Comparison of ENCODE assay signal across 18 cellular contexts in genomic region chr3:72696815-72697214, GRCh38.
DNase-seq lines count a peak whose midpoint lies in the region; ATAC-seq, FAIRE-seq and TF ChIP-seq lines count a peak whose summit lies in the region.
"Had no signal": no experiment of that assay in that cellular context is flagged by ENCODE, and none has a peak within 500 bp of the region (broad histone marks: within the 10 kb centered on the region; RNA-seq: fewer than 3 reads in every experiment).

No MANE protein-coding gene starts in this region.

- H3K79me1 ChIP-seq in H9 (ENCODE audit: insufficient read depth, low read depth, low read length, poor library complexity, severe bottlenecking), result no peaks in the 10 kb centered on the region
- H3K79me1 ChIP-seq in H1 (ENCODE audit: low read depth, low read length), result no peaks in the 10 kb centered on the region

- CTCF ChIA-PET in H1 (lab: Charles Lee; ENCODE audit: partially characterized antibody), result interaction anchor here (0.6 to 3.3 kb wide), 9 partner anchors 9 to 578 kb away, joined by 3 to 14 read pairs (median 4); no protein-coding TSS in a partner anchor

- ATAC-seq in stimulated activated naive CD8-positive, alpha-beta T cell treated with anti-CD3 and anti-CD28 coated beads, Interleukin-15, amount 100 ng/mL, for 72 hours, result no peak
- no peak for ATAC-seq in GM18873 (IDR thresholded peaks at IDR 0.05; ENCODE audit: low FRiP score, unreplicated experiment)

- POLR2A ChIA-PET in H1 (lab: Charles Lee; ENCODE audit: partially characterized antibody), result interaction anchor here (0.6 kb wide), 1 partner anchor 14 kb away, joined by 3 read pairs; no protein-coding TSS in a partner anchor

- no peak overlapping the region for H4K8ac ChIP-seq in H9 (replicated peaks; ENCODE audit: insufficient read length, low read depth, low read length)
- H4K8ac ChIP-seq in H1 (ENCODE audit: extremely low read depth, insufficient read depth, low read length), result no peak overlapping the region

- no peak overlapping the region for H4K91ac ChIP-seq in H9 (ENCODE audit: insufficient read length, low read depth, low read length)
- H4K91ac ChIP-seq in H1 (replicated peaks; ENCODE audit: insufficient read length, low read length), result no peak overlapping the region

- H2BK120ac ChIP-seq in H9 (ENCODE audit: low read depth, low read length, poor library complexity, severe bottlenecking) (no peak overlapping the region), H1 (replicated peaks; ENCODE audit: low read depth, low read length) (no peak overlapping the region)

- FAIRE-seq in H1 (lab: Jason Lieb, UNC) (no peak), frontal cortex (lab: Jason Lieb, UNC) (no peak)
- FAIRE-seq: GM19239, H54 had no signal

- H3K27ac Mint-ChIP-seq in H9, result no peak overlapping the region
- H3K27ac Mint-ChIP-seq in stimulated activated naive CD8-positive, alpha-beta T cell treated with anti-CD3 and anti-CD28 coated beads, Interleukin-15, amount 100 ng/mL, for 72 hours, result no peak overlapping the region
- no peak overlapping the region for H3K27ac Mint-ChIP-seq in mesothelial cell of epicardium
- H3K27ac Mint-ChIP-seq: CD14-positive monocyte; CD4-positive, alpha-beta memory T cell had no signal

- H3K4me3 Mint-ChIP-seq in H9 (no peak overlapping the region), mesothelial cell of epicardium (no peak overlapping the region)
- H3K4me3 Mint-ChIP-seq in stimulated activated naive CD8-positive, alpha-beta T cell treated with anti-CD3 and anti-CD28 coated beads, Interleukin-15, amount 100 ng/mL, for 72 hours, result no peak overlapping the region
- H3K4me3 Mint-ChIP-seq: CD14-positive monocyte; CD4-positive, alpha-beta memory T cell had no signal

- H4K5ac ChIP-seq in H9 (ENCODE audit: insufficient read length, low read depth, low read length) (no peak overlapping the region), H1 (ENCODE audit: insufficient read length, low read depth, low read length) (no peak overlapping the region)

- no peak overlapping the region for H3K27ac ChIP-seq in H9 (ENCODE audit: insufficient read length, low read depth, low read length)
- H3K27ac ChIP-seq in H1 (ENCODE audit: low read depth, low read length), result no peak overlapping the region
- H3K27ac ChIP-seq: BLaER1 had no signal

- peaks cover 33 to 42% of the 10 kb centered on the region in 2 experiments for H3K4me1 Mint-ChIP-seq in H9
- H3K4me1 Mint-ChIP-seq in stimulated activated naive CD8-positive, alpha-beta T cell treated with anti-CD3 and anti-CD28 coated beads, Interleukin-15, amount 100 ng/mL, for 72 hours, result no peaks in the 10 kb centered on the region
- H3K4me1 Mint-ChIP-seq in mesothelial cell of epicardium, result peaks cover 22% of the 10 kb centered on the region
- H3K4me1 Mint-ChIP-seq: CD4-positive, alpha-beta memory T cell had no signal

- no peak for TF ChIP-seq RAD21 in H1 (IDR thresholded peaks at IDR 0.05 in 1 of 2, conservative IDR thresholded peaks at IDR 0.05 in 1 of 2; ENCODE audit: low read depth in 2 of 2, low read length in 2 of 2)

- H3T11ph ChIP-seq in H9 (ENCODE audit: low read length), result no peak overlapping the region

- no peak overlapping the region for H2AFZ ChIP-seq in H9 (ENCODE audit: low read length)
- no peak overlapping the region for H2AFZ ChIP-seq in H1 (ENCODE audit: low read length)

- H3K4me2 ChIP-seq in H9 (ENCODE audit: insufficient read depth, insufficient read length, low read length) (no peak overlapping the region), H1 (ENCODE audit: insufficient read depth in 1 of 2, low read depth in 2 of 2, low read length in 2 of 2) (no peak overlapping the region)
- H3K4me2 ChIP-seq: BLaER1 had no signal

- H2BK15ac ChIP-seq in H9 (ENCODE audit: low read depth, low read length) (no peak overlapping the region), H1 (ENCODE audit: low read length) (no peak overlapping the region)

- no peak for TF ChIP-seq POLR2A in H1 (IDR thresholded peaks at IDR 0.05; ENCODE audit: control extremely low read depth in 1 of 2, low read depth in 2 of 2, low read length in 2 of 2)

- H2BK20ac ChIP-seq in H9 (ENCODE audit: low read depth, low read length, poor library complexity, severe bottlenecking) (no peak overlapping the region), H1 (ENCODE audit: low read length) (no peak overlapping the region)

- H3K9ac ChIP-seq in H9 (ENCODE audit: extremely low read depth, insufficient read length, low read length) (no peak overlapping the region), H1 (replicated peaks in 1 of 4; ENCODE audit: extremely low read depth in 1 of 4, low read depth in 3 of 4, low read length in 3 of 4) (no peak overlapping the region)
- H3K9ac ChIP-seq: BLaER1 had no signal

- H3K36me3 Mint-ChIP-seq in H9 (ENCODE audit: insufficient read depth in 1 of 3, low read depth in 3 of 3) (no peaks in the 10 kb centered on the region), mesothelial cell of epicardium (no peaks in the 10 kb centered on the region)
- H3K36me3 Mint-ChIP-seq: CD14-positive monocyte; CD4-positive, alpha-beta memory T cell had no signal

- H3K27me3 ChIP-seq in H9 (ENCODE audit: insufficient read depth, low read length), result no peaks in the 10 kb centered on the region
- no peaks in the 10 kb centered on the region for H3K27me3 ChIP-seq in H1 (replicated peaks in 1 of 4; ENCODE audit: control insufficient read depth in 3 of 4, extremely low read depth in 1 of 4, insufficient read depth in 3 of 4, low read length in 3 of 4)
- H3K27me3 ChIP-seq: BLaER1 had no signal

- H4K20me1 ChIP-seq in H9 (ENCODE audit: control insufficient read depth, insufficient read depth, insufficient read length) (no peaks in the 10 kb centered on the region), H1 (replicated peaks in 1 of 2; ENCODE audit: control insufficient read depth in 1 of 2, insufficient read depth in 2 of 2, low read length in 2 of 2) (no peaks in the 10 kb centered on the region)
- H4K20me1 ChIP-seq: BLaER1 had no signal

- no peak overlapping the region for H2BK12ac ChIP-seq in H9 (ENCODE audit: insufficient read length, low read depth, low read length)
- no peak overlapping the region for H2BK12ac ChIP-seq in H1 (ENCODE audit: low read depth, low read length)

- no peaks in the 10 kb centered on the region for H3K36me3 ChIP-seq in H1 (ENCODE audit: control insufficient read depth in 2 of 4, insufficient read depth in 4 of 4, low read length in 3 of 4)
- H3K36me3 ChIP-seq: BLaER1 had no signal

- H3K9me3 Mint-ChIP-seq in H9, result no peaks in the 10 kb centered on the region
- H3K9me3 Mint-ChIP-seq in stimulated activated naive CD8-positive, alpha-beta T cell treated with anti-CD3 and anti-CD28 coated beads, Interleukin-15, amount 100 ng/mL, for 72 hours, result no peaks in the 10 kb centered on the region
- no peaks in the 10 kb centered on the region for H3K9me3 Mint-ChIP-seq in mesothelial cell of epicardium
- H3K9me3 Mint-ChIP-seq: CD14-positive monocyte; CD4-positive, alpha-beta memory T cell had no signal

- H3K79me2 ChIP-seq in H9 (ENCODE audit: insufficient read depth, low read length) (no peaks in the 10 kb centered on the region), H1 (ENCODE audit: control insufficient read depth in 1 of 2, insufficient read depth in 2 of 2, low read length in 2 of 2) (no peaks in the 10 kb centered on the region)

- no peak overlapping the region for H3K4ac ChIP-seq in H9 (ENCODE audit: low read depth, low read length)
- no peak overlapping the region for H3K4ac ChIP-seq in H1 (replicated peaks; ENCODE audit: insufficient read length, low read depth, low read length)

- WGBS in H9 (ENCODE audit: extremely low coverage, insufficient read length, low lambda C conversion rate), result no CpG with 5 or more reads among the region's 5 CpGs
- 65% methylated on average over 4 of the region's 5 CpGs; no CpG with 5 or more reads in 1 of the 2 experiments for WGBS in H1 (ENCODE audit: extremely low coverage in 1 of 2, insufficient coverage in 1 of 2, insufficient read length in 1 of 2, insufficient replicate concordance in 2 of 2, low coverage in 1 of 2, low lambda C conversion rate in 2 of 2, missing lambda C conversion rate in 1 of 2), 2 experiments

- DNase-seq in ELF-1 (ENCODE audit: low read depth, low spot score) (peak; percentile 34), H9 (peak; percentile 43), H1 (ENCODE audit: low read depth in 1 of 2, low spot score in 2 of 2) (no peak), iPS-NIHi11 (ENCODE audit: low spot score) (peak; percentile 38), frontal cortex (ENCODE audit: low spot score in 2 of 2) (no peak), mesothelial cell of epicardium (ENCODE audit: low spot score in 2 of 2, unreplicated experiment in 2 of 2) (no peak)
- DNase-seq in stimulated activated naive CD8-positive, alpha-beta T cell treated with anti-CD3 and anti-CD28 coated beads, Interleukin-15, amount 100 ng/mL, for 72 hours, result no peak
- DNase-seq: 8988T; CD4-positive, alpha-beta memory T cell; DMS153; DMS79; GF-D8; KG1 had no signal

- no peak overlapping the region for H2AK5ac ChIP-seq in H9 (ENCODE audit: insufficient read length, low read length)
- H2AK5ac ChIP-seq in H1 (ENCODE audit: low read depth, low read length), result no peak overlapping the region

- no peaks in the 10 kb centered on the region; the same call in 1 of the 2 replicates for H3K27me3 Mint-ChIP-seq in H9 (ENCODE audit: low read depth)
- no peaks in the 10 kb centered on the region for H3K27me3 Mint-ChIP-seq in stimulated activated naive CD8-positive, alpha-beta T cell treated with anti-CD3 and anti-CD28 coated beads, Interleukin-15, amount 100 ng/mL, for 72 hours
- no peaks in the 10 kb centered on the region for H3K27me3 Mint-ChIP-seq in mesothelial cell of epicardium (ENCODE audit: low read depth)

- H3K23me2 ChIP-seq in H9 (ENCODE audit: insufficient read length, low read depth, low read length, poor library complexity, severe bottlenecking) (no peaks in the 10 kb centered on the region), H1 (ENCODE audit: low read depth, low read length) (no peaks in the 10 kb centered on the region)

- no peak overlapping the region for H2BK5ac ChIP-seq in H9 (ENCODE audit: insufficient read length, low read length)
- no peak overlapping the region for H2BK5ac ChIP-seq in H1 (ENCODE audit: low read depth, low read length)

- H3K18ac ChIP-seq in H9 (ENCODE audit: insufficient read length, low read depth, low read length), result no peak overlapping the region
- no peak overlapping the region for H3K18ac ChIP-seq in H1 (ENCODE audit: extremely low read depth, low read length)

- TF ChIP-seq EP300 in H1 (IDR thresholded peaks at IDR 0.05; ENCODE audit: borderline replicate concordance in 1 of 2, low read depth in 2 of 2, low read length in 2 of 2), result no peak

- H3K56ac ChIP-seq in H9 (ENCODE audit: insufficient read length, low read depth, low read length), result no peak overlapping the region
- H3K56ac ChIP-seq in H1 (replicated peaks; ENCODE audit: insufficient read length, low read depth, low read length), result no peak overlapping the region

- H3K4me3 ChIP-seq in H1 (ENCODE audit: extremely low read depth in 1 of 4, insufficient read depth in 2 of 4, low read depth in 3 of 4, low read length in 4 of 4), result no peak overlapping the region
- H3K4me3 ChIP-seq: BLaER1 had no signal

- H3K14ac ChIP-seq in H9 (ENCODE audit: insufficient read depth, low read length) (no peak overlapping the region), H1 (ENCODE audit: insufficient read length) (no peak overlapping the region)

- TF ChIP-seq CTCF in H9 (conservative IDR thresholded peaks at IDR 0.05), result no peak
- TF ChIP-seq CTCF in H1 (IDR thresholded peaks at IDR 0.05; ENCODE audit: control extremely low read depth in 1 of 3, insufficient read depth in 1 of 3, low read depth in 1 of 3, low read length in 3 of 3), result no peak
- no peak for TF ChIP-seq CTCF in mesothelial cell of epicardium (IDR thresholded peaks at IDR 0.05; ENCODE audit: unreplicated experiment)

- H3K9me3 ChIP-seq in H9 (ENCODE audit: control insufficient read depth, low read depth, low read length) (no peaks in the 10 kb centered on the region), H1 (ENCODE audit: insufficient read depth in 2 of 2, low read depth in 1 of 2, low read length in 1 of 2) (no peaks in the 10 kb centered on the region)
- H3K9me3 ChIP-seq: BLaER1 had no signal

- H3K23ac ChIP-seq in H9 (ENCODE audit: insufficient read length, low read depth, low read length), result no peak overlapping the region
- no peak overlapping the region for H3K23ac ChIP-seq in H1 (ENCODE audit: insufficient read length)

- H3K4me1 ChIP-seq in H9 (ENCODE audit: insufficient read depth, low read length) (peaks cover 5% of the 10 kb centered on the region; the same call in 1 of the 2 replicates), H1 (replicated peaks in 1 of 4; ENCODE audit: control insufficient read depth in 3 of 4, insufficient read depth in 4 of 4, low read length in 3 of 4) (peaks cover 0 to 16% (median 7%) of the 10 kb centered on the region in 4 experiments; a peak in 3 of 7 replicates)

Comparison
In these comparisons a context has a peak if more than half of its experiments do, and no peak if none do; other contexts are left out.
1. DNase-seq: peak in ELF-1 (single experiment), H9 (single experiment) and iPS-NIHi11 (single experiment); none in H1 (0 of 2), frontal cortex (0 of 2), stimulated activated naive CD8-positive, alpha-beta T cell treated with anti-CD3 and anti-CD28 coated beads, Interleukin-15, amount 100 ng/mL, for 72 hours (0 of 2) and mesothelial cell of epicardium (0 of 2).